10 cellular contexts compared by ENCODE assay signal in genomic region chr14:68278568-68279436, GRCh38.
DNase-seq lines count a peak whose midpoint lies in the region; ATAC-seq and TF ChIP-seq lines count a peak whose summit lies in the region.
"Had no signal": no experiment of that assay in that cellular context is flagged by ENCODE, and none has a peak within 500 bp of the region (broad histone marks: within the 10 kb centered on the region; RNA-seq: fewer than 3 reads in every experiment).

No MANE protein-coding gene starts in this region.

- H3K36me3 Mint-ChIP-seq in activated naive CD8-positive, alpha-beta T cell treated with anti-CD3 and anti-CD28 coated beads, Interleukin-2, amount 50 U/mL, for 24 hours (ENCODE audit: low read depth), result no peaks in the 10 kb centered on the region

- peak overlapping the region; percentile 62 for H3K27ac Mint-ChIP-seq in activated naive CD8-positive, alpha-beta T cell treated with anti-CD3 and anti-CD28 coated beads, Interleukin-2, amount 50 U/mL, for 24 hours

- no peaks in the 10 kb centered on the region for H3K27me3 Mint-ChIP-seq in activated naive CD8-positive, alpha-beta T cell treated with anti-CD3 and anti-CD28 coated beads, Interleukin-2, amount 50 U/mL, for 24 hours
- H3K27me3 Mint-ChIP-seq: central memory CD8-positive, alpha-beta T cell had no signal

- WGBS in right cardiac atrium, result 88% methylated on average over 5 of the region's 5 CpGs

- no peak for ATAC-seq in right cardiac atrium
- no peak for ATAC-seq in activated naive CD8-positive, alpha-beta T cell treated with anti-CD3 and anti-CD28 coated beads, Interleukin-2, amount 50 U/mL, for 24 hours
- no peak for ATAC-seq in HG03457 (IDR thresholded peaks at IDR 0.05; ENCODE audit: unreplicated experiment)

- DNase-seq in left ventricle myocardium inferior (no peak), right cardiac atrium (no peak), left kidney (ENCODE audit: low read depth, low spot score) (peak; percentile 46), NCI-H69 (lab: John Stamatoyannopoulos, UW) (no peak), dorsolateral prefrontal cortex (no peak)
- no peak for DNase-seq in activated naive CD8-positive, alpha-beta T cell treated with anti-CD3 and anti-CD28 coated beads, Interleukin-2, amount 50 U/mL, for 24 hours
- DNase-seq in stimulated activated CD4-positive, alpha-beta T cell treated with anti-CD3 and anti-CD28 coated beads, Interleukin-4, amount 100 ng/mL, for 1 hour, result no peak

- H3K36me3 ChIP-seq in left ventricle myocardium inferior, result no peaks in the 10 kb centered on the region

- no peaks in the 10 kb centered on the region for H3K9me3 Mint-ChIP-seq in activated naive CD8-positive, alpha-beta T cell treated with anti-CD3 and anti-CD28 coated beads, Interleukin-2, amount 50 U/mL, for 24 hours
- H3K9me3 Mint-ChIP-seq: central memory CD8-positive, alpha-beta T cell had no signal

- H3K27me3 ChIP-seq in left ventricle myocardium inferior (ENCODE audit: low read depth) (no peaks in the 10 kb centered on the region), right cardiac atrium (ENCODE audit: control insufficient read depth, insufficient read depth) (no peaks in the 10 kb centered on the region), dorsolateral prefrontal cortex (no peaks in the 10 kb centered on the region)

- H3K4me1 ChIP-seq in left ventricle myocardium inferior (peaks cover 11% of the 10 kb centered on the region), right cardiac atrium (ENCODE audit: control insufficient read depth, insufficient read depth, low read length) (peaks cover 8% of the 10 kb centered on the region)

- H3K4me3 Mint-ChIP-seq in activated naive CD8-positive, alpha-beta T cell treated with anti-CD3 and anti-CD28 coated beads, Interleukin-2, amount 50 U/mL, for 24 hours, result peak overlapping the region; percentile 3
- H3K4me3 Mint-ChIP-seq: central memory CD8-positive, alpha-beta T cell had no signal

- H3K27ac ChIP-seq in left ventricle myocardium inferior (replicated peaks) (peak overlapping the region; percentile 9), right cardiac atrium (ENCODE audit: low read length) (no peak overlapping the region), dorsolateral prefrontal cortex (peak overlapping the region in 2 of 59 donors; percentile 30 to 43)

- H3K4me3 ChIP-seq in left ventricle myocardium inferior (no peak overlapping the region), right cardiac atrium (ENCODE audit: low read length) (no peak overlapping the region), dorsolateral prefrontal cortex (no peak overlapping the region)
- H3K4me3 ChIP-seq: lung had no signal

- no peaks in the 10 kb centered on the region for H3K9me3 ChIP-seq in left ventricle myocardium inferior (replicated peaks)
- no peaks in the 10 kb centered on the region for H3K9me3 ChIP-seq in right cardiac atrium (ENCODE audit: control insufficient read depth, low read length)

- TF ChIP-seq CTCF in left ventricle myocardium inferior (IDR thresholded peaks at IDR 0.05; ENCODE audit: borderline replicate concordance) (no peak), dorsolateral prefrontal cortex (IDR thresholded peaks at IDR 0.05 in 54 of 56, conservative IDR thresholded peaks at IDR 0.05 in 2 of 56; ENCODE audit: low read depth in 1 of 56, partially characterized antibody in 56 of 56) (no peak)

- intact Hi-C loops in left ventricle myocardium inferior (cut with micrococcal nuclease), result no loop called here
- intact Hi-C loops in right cardiac atrium (cut with DNase I), result no loop called here
- intact Hi-C loops in dorsolateral prefrontal cortex (cut with DNase I), result no loop called here

- peaks cover 84% of the 10 kb centered on the region for H3K4me1 Mint-ChIP-seq in activated naive CD8-positive, alpha-beta T cell treated with anti-CD3 and anti-CD28 coated beads, Interleukin-2, amount 50 U/mL, for 24 hours
